26 cellular contexts compared by ENCODE assay signal in the genomic region with DNA sequence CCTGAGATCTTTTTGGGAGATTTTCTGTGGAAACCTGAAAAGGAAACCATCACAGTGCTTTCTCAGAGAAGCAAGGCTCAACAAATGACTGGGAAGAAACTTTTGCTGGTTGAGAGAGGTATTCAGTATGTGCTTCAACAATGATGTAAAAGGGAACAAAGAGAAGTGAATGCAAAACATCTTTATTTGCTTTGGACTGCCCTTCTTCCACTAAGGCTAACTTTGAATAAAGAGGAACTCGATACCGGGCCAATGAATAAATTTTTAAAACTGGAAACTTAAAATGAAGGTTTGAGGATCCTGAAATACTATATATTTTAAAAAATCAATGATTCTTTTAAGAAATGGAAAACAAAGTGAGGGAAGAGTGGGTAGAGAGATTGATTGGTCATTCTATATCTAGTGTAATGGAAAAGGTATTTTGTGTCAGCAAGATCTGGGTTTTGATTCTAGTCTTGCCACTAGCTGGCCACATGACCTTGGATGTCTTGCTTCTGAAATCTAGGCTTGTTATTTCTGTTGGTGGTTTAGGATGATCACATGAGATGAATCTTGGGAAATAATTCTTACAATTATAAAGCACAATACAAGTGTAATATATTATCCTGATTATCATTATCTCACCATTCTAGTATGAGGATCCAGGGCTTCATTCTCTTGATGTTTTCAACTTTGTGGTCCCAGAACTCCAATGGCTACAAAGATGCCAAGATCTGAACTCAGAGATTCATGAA. TPM values are rescaled to one million over a fixed set of nuclear protein-coding genes. Genes with fewer than 3 reads are reported as not detected.
DNase-seq lines count a peak whose midpoint lies in the region; ATAC-seq and TF ChIP-seq lines count a peak whose summit lies in the region.
"Had no signal": no experiment of that assay in that cellular context is flagged by ENCODE, and none has a peak within 500 bp of the region (broad histone marks: within the 10 kb centered on the region; RNA-seq: fewer than 3 reads in every experiment).

No MANE protein-coding gene starts in this region.

- no peak overlapping the region for H3K4me2 ChIP-seq in neuronal stem cell (ENCODE audit: insufficient read depth, low read length, poor library complexity, severe bottlenecking)
- H3K4me2 ChIP-seq: GM23338 had no signal

- no peak overlapping the region for H3K4me3 ChIP-seq in AG10803 (ENCODE audit: low read length)
- no peak overlapping the region for H3K4me3 ChIP-seq in choroid plexus epithelial cell (ENCODE audit: low read depth, low read length)
- no peak overlapping the region for H3K4me3 ChIP-seq in neuronal stem cell (ENCODE audit: low read length in 2 of 2)
- H3K4me3 ChIP-seq: GM23338, MG63 had no signal

- no peak overlapping the region for H3K23ac ChIP-seq in neuronal stem cell (ENCODE audit: low read depth, low read length, poor library complexity)

- TF ChIP-seq CTCF in AG10803 (conservative IDR thresholded peaks at IDR 0.05; ENCODE audit: low read length) (no peak), choroid plexus epithelial cell (conservative IDR thresholded peaks at IDR 0.05; ENCODE audit: low read depth, low read length) (no peak)

- peaks cover 1 to 4% of the 10 kb centered on the region in 2 donors for H3K4me1 ChIP-seq in neuronal stem cell (ENCODE audit: control insufficient read depth in 2 of 2, insufficient read depth in 1 of 2, low read depth in 1 of 2, low read length in 2 of 2)

- H3K14ac ChIP-seq in neuronal stem cell (ENCODE audit: low read length) = no peak overlapping the region

- peak overlapping the region; percentile 34 for H2AFZ ChIP-seq in neuronal stem cell (ENCODE audit: low read length)
- H2AFZ ChIP-seq: GM23338 had no signal

- no peaks in the 10 kb centered on the region for H3K36me3 ChIP-seq in neuronal stem cell (replicated peaks in 1 of 2; ENCODE audit: control insufficient read depth in 2 of 2, insufficient read depth in 2 of 2, low read length in 2 of 2)
- H3K36me3 ChIP-seq: BE2C, MG63 had no signal

- WGBS in neuronal stem cell (ENCODE audit: extremely low coverage in 2 of 2, insufficient read length in 2 of 2, insufficient replicate concordance in 1 of 2), 2 donors = no CpG with 5 or more reads among the region's 2 CpGs

- H2BK15ac ChIP-seq in neuronal stem cell (ENCODE audit: low read length) = no peak overlapping the region

- H2BK120ac ChIP-seq in neuronal stem cell (ENCODE audit: low read depth, low read length) = no peak overlapping the region

- DNase-seq in AG10803 (ENCODE audit: low read depth) (peak; percentile 52), NCI-H526 treated with DMSO at 0.1 percent for 48 hours (lab: John Stamatoyannopoulos, UW) (peak; percentile 80), choroid plexus epithelial cell (ENCODE audit: low read depth) (peak; percentile 32), neuronal stem cell (ENCODE audit: low spot score) (no peak), amygdala (lab: John Stamatoyannopoulos, UW) (no peak), erythroblast (lab: John Stamatoyannopoulos, UW) (no peak)
- DNase-seq: BE2C; CD4-positive, CD25-positive, alpha-beta regulatory T cell; COR-L47; DMS 273 treated with DMSO at 0.1 percent for 48 hours; DND-41; HCEC 1CT; Kasumi-1; MG63; NCI-H1092 treated with DMSO at 0.1 percent for 48 hours; NCI-H146; NCI-H2029 treated with DMSO at 0.1 percent for 48 hours; NCI-H2171 treated with DMSO at 0.1 percent for 48 hours; NCI-H446; NK-92 treated with Interleukin-12 subunit alpha and Interleukin-12 subunit beta, amount 100 ng/mL, for 24 hours; PC-3; RPMI8226; SHP77 treated with DMSO at 0.1 percent for 48 hours had no signal

- H2AK5ac ChIP-seq in neuronal stem cell (ENCODE audit: low read depth, low read length) = no peak overlapping the region

- H3K9me3 ChIP-seq in neuronal stem cell (replicated peaks in 1 of 2; ENCODE audit: control insufficient read depth in 2 of 2, insufficient read depth in 1 of 2, low read depth in 1 of 2, low read length in 2 of 2) = no peaks in the 10 kb centered on the region
- H3K9me3 ChIP-seq: BE2C, MG63 had no signal

- no peaks in the 10 kb centered on the region for H3K79me1 ChIP-seq in neuronal stem cell (ENCODE audit: low read depth, low read length)

- H3K18ac ChIP-seq in neuronal stem cell (ENCODE audit: low read length) = no peak overlapping the region

- no peak overlapping the region for H4K8ac ChIP-seq in neuronal stem cell (ENCODE audit: low read depth, low read length)

- H4K91ac ChIP-seq in neuronal stem cell (ENCODE audit: low read depth, low read length, poor library complexity) = no peak overlapping the region

- ATAC-seq in GM21619 (IDR thresholded peaks at IDR 0.05; ENCODE audit: unreplicated experiment) = no peak
- ATAC-seq: GM23338, PC-3 had no signal

- H3K27ac ChIP-seq in neuronal stem cell (replicated peaks; ENCODE audit: low read length) = no peak overlapping the region

- no peaks in the 10 kb centered on the region for H3K27me3 ChIP-seq in neuronal stem cell (ENCODE audit: control insufficient read depth in 3 of 3, insufficient read depth in 3 of 3, low read depth in 1 of 3, low read length in 3 of 3)
- H3K27me3 ChIP-seq: BE2C had no signal

- no peak overlapping the region for H2BK5ac ChIP-seq in neuronal stem cell (ENCODE audit: low read length)

- H3K4ac ChIP-seq in neuronal stem cell (ENCODE audit: low read length) = no peak overlapping the region

- H3K9ac ChIP-seq in neuronal stem cell (ENCODE audit: low read depth, low read length, poor library complexity) = no peak overlapping the region

- TF ChIP-seq POLR2A in erythroblast (IDR thresholded peaks at IDR 0.05; ENCODE audit: low read length) = no peak

- no peak overlapping the region for H2BK12ac ChIP-seq in neuronal stem cell (ENCODE audit: low read length)

RNA-seq across cellular contexts. Expression of a gene that starts 34.6 kb away (rescaled TPM):
- polyA plus RNA-seq in neuronal stem cell (2013, experiment 1 of 2) = not detected
- not detected for polyA plus RNA-seq in neuronal stem cell (2013, experiment 2 of 2)
- polyA plus RNA-seq: CD4-positive, CD25-positive, alpha-beta regulatory T cell; IgD-negative memory B cell had no signal

RNA-seq across cellular contexts. Expression of a gene that starts 52.1 kb away (rescaled TPM):
- polyA plus RNA-seq in neuronal stem cell (2013, experiment 1 of 2) = 85.5 TPM
- 82.7 TPM for polyA plus RNA-seq in neuronal stem cell (2013, experiment 2 of 2)

Comparison
In these comparisons a context has a peak if more than half of its experiments do, and no peak if none do; other contexts are left out.
1. DNase-seq: peak in AG10803 (single experiment), NCI-H526 treated with DMSO at 0.1 percent for 48 hours (single experiment) and choroid plexus epithelial cell (single experiment); none in neuronal stem cell (single experiment), amygdala (0 of 56) and erythroblast (0 of 2).